ENCODE assay signal across 1 cellular context in the genomic region with DNA sequence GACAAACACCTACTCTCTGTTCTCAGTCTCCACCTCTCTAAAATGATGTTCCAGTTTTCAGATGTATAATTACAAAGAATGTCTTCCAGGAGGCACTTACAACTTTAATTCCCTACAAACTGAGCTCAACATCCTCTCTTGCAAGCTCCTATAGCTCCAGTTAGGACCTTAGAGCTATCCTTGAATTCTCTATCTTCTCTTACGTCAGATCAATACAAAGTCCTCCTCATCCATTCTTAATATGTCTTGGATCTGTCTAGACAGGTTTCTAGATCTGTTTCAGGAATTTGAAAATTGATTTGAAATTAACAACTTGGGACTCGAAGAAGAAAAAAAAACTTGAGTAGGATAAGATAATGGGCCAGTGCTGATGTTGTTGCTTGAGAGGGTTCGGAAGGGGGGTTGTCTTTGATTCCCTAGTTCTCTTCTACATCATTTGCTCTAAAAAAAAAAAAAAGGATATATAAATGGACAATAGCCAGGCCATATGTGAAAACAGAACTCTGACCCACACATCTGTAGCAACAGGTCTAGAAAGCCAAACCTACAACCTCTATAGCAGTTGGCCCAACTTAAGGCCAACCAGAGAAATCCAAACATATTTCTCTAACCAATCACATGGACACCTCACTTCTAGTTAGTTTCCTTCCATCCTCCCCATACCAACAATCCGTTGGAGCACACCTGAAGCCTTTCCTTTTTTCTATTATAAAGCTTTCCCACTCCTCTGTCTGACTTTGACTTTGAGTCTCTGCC.
A peak's percentile ranks its signal among the peaks of the same experiment; 100 is the strongest.
TF ChIP-seq lines count a peak whose summit lies in the region.

No MANE protein-coding gene starts in this region.

TF ChIP-seq in HepG2, 621 proteins besides CTCF, POLR2A, EP300 and RAD21 (continued from another document):
- TF ChIP-seq, protein P1, sequence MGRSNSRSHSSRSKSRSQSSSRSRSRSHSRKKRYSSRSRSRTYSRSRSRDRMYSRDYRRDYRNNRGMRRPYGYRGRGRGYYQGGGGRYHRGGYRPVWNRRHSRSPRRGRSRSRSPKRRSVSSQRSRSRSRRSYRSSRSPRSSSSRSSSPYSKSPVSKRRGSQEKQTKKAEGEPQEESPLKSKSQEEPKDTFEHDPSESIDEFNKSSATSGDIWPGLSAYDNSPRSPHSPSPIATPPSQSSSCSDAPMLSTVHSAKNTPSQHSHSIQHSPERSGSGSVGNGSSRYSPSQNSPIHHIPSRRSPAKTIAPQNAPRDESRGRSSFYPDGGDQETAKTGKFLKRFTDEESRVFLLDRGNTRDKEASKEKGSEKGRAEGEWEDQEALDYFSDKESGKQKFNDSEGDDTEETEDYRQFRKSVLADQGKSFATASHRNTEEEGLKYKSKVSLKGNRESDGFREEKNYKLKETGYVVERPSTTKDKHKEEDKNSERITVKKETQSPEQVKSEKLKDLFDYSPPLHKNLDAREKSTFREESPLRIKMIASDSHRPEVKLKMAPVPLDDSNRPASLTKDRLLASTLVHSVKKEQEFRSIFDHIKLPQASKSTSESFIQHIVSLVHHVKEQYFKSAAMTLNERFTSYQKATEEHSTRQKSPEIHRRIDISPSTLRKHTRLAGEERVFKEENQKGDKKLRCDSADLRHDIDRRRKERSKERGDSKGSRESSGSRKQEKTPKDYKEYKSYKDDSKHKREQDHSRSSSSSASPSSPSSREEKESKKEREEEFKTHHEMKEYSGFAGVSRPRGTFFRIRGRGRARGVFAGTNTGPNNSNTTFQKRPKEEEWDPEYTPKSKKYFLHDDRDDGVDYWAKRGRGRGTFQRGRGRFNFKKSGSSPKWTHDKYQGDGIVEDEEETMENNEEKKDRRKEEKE (IDR thresholded peaks at IDR 0.05), result no peak
- TF ChIP-seq, protein P2, sequence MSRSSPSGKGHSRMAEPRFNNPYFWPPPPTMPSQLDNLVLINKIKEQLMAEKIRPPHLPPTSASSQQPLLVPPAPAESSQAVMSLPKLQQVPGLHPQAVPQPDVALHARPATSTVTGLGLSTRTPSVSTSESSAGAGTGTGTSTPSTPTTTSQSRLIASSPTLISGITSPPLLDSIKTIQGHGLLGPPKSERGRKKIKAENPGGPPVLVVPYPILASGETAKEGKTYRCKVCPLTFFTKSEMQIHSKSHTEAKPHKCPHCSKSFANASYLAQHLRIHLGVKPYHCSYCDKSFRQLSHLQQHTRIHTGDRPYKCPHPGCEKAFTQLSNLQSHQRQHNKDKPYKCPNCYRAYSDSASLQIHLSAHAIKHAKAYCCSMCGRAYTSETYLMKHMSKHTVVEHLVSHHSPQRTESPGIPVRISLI (CRISPR knock-in tag; IDR thresholded peaks at IDR 0.05; ENCODE audit: borderline replicate concordance), result 0 out of 2 replicates have a peak, but pooled peaks have one; percentile 16
- TF ChIP-seq ZSCAN30 (CRISPR knock-in tag; IDR thresholded peaks at IDR 0.05) (0 out of 2 replicates have a peak, but pooled peaks have one; percentile 53), ZNF7 (CRISPR knock-in tag; IDR thresholded peaks at IDR 0.05) (no peak), TAF1 (CRISPR knock-in tag; IDR thresholded peaks at IDR 0.05) (no peak), RNF2 (conservative IDR thresholded peaks at IDR 0.05; ENCODE audit: low read depth) (no peak), ZFP37 (CRISPR knock-in tag; IDR thresholded peaks at IDR 0.05; ENCODE audit: borderline replicate concordance) (no peak), TSC22D2 (CRISPR knock-in tag; IDR thresholded peaks at IDR 0.05; ENCODE audit: borderline replicate concordance) (0 out of 2 replicates have a peak, but pooled peaks have one; percentile 10), CCDC6 (CRISPR knock-in tag; IDR thresholded peaks at IDR 0.05) (no peak), NFYC (CRISPR knock-in tag; IDR thresholded peaks at IDR 0.05) (0 out of 2 replicates have a peak, but pooled peaks have one; percentile 35), RFXAP (CRISPR knock-in tag; IDR thresholded peaks at IDR 0.05; ENCODE audit: borderline replicate concordance) (peak; percentile 65; the same call in 1 of the 2 replicates), CHD4 (IDR thresholded peaks at IDR 0.05; ENCODE audit: borderline replicate concordance, low read length) (0 out of 2 replicates have a peak, but pooled peaks have one; percentile 2), SNAPC2 (CRISPR knock-in tag; IDR thresholded peaks at IDR 0.05) (peak; percentile 5; the same call in 1 of the 2 replicates), WIZ (CRISPR knock-in tag; IDR thresholded peaks at IDR 0.05) (0 out of 2 replicates have a peak, but pooled peaks have one; percentile 53), GATAD1 (CRISPR knock-in tag; IDR thresholded peaks at IDR 0.05) (no peak), MXI1 (IDR thresholded peaks at IDR 0.05; ENCODE audit: borderline replicate concordance, low read depth, low read length) (no peak)
- TF ChIP-seq, protein P3, sequence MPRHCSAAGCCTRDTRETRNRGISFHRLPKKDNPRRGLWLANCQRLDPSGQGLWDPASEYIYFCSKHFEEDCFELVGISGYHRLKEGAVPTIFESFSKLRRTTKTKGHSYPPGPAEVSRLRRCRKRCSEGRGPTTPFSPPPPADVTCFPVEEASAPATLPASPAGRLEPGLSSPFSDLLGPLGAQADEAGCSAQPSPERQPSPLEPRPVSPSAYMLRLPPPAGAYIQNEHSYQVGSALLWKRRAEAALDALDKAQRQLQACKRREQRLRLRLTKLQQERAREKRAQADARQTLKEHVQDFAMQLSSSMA (CRISPR knock-in tag; IDR thresholded peaks at IDR 0.05), result no peak
- TF ChIP-seq, protein P4, sequence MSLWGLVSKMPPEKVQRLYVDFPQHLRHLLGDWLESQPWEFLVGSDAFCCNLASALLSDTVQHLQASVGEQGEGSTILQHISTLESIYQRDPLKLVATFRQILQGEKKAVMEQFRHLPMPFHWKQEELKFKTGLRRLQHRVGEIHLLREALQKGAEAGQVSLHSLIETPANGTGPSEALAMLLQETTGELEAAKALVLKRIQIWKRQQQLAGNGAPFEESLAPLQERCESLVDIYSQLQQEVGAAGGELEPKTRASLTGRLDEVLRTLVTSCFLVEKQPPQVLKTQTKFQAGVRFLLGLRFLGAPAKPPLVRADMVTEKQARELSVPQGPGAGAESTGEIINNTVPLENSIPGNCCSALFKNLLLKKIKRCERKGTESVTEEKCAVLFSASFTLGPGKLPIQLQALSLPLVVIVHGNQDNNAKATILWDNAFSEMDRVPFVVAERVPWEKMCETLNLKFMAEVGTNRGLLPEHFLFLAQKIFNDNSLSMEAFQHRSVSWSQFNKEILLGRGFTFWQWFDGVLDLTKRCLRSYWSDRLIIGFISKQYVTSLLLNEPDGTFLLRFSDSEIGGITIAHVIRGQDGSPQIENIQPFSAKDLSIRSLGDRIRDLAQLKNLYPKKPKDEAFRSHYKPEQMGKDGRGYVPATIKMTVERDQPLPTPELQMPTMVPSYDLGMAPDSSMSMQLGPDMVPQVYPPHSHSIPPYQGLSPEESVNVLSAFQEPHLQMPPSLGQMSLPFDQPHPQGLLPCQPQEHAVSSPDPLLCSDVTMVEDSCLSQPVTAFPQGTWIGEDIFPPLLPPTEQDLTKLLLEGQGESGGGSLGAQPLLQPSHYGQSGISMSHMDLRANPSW (CRISPR knock-in tag; IDR thresholded peaks at IDR 0.05; ENCODE audit: borderline replicate concordance), result 0 out of 2 replicates have a peak, but pooled peaks have one; percentile 15
- TF ChIP-seq, protein P5, sequence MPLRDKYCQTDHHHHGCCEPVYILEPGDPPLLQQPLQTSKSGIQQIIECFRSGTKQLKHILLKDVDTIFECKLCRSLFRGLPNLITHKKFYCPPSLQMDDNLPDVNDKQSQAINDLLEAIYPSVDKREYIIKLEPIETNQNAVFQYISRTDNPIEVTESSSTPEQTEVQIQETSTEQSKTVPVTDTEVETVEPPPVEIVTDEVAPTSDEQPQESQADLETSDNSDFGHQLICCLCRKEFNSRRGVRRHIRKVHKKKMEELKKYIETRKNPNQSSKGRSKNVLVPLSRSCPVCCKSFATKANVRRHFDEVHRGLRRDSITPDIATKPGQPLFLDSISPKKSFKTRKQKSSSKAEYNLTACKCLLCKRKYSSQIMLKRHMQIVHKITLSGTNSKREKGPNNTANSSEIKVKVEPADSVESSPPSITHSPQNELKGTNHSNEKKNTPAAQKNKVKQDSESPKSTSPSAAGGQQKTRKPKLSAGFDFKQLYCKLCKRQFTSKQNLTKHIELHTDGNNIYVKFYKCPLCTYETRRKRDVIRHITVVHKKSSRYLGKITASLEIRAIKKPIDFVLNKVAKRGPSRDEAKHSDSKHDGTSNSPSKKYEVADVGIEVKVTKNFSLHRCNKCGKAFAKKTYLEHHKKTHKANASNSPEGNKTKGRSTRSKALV (CRISPR knock-in tag; IDR thresholded peaks at IDR 0.05), result no peak
- TF ChIP-seq, protein P6, sequence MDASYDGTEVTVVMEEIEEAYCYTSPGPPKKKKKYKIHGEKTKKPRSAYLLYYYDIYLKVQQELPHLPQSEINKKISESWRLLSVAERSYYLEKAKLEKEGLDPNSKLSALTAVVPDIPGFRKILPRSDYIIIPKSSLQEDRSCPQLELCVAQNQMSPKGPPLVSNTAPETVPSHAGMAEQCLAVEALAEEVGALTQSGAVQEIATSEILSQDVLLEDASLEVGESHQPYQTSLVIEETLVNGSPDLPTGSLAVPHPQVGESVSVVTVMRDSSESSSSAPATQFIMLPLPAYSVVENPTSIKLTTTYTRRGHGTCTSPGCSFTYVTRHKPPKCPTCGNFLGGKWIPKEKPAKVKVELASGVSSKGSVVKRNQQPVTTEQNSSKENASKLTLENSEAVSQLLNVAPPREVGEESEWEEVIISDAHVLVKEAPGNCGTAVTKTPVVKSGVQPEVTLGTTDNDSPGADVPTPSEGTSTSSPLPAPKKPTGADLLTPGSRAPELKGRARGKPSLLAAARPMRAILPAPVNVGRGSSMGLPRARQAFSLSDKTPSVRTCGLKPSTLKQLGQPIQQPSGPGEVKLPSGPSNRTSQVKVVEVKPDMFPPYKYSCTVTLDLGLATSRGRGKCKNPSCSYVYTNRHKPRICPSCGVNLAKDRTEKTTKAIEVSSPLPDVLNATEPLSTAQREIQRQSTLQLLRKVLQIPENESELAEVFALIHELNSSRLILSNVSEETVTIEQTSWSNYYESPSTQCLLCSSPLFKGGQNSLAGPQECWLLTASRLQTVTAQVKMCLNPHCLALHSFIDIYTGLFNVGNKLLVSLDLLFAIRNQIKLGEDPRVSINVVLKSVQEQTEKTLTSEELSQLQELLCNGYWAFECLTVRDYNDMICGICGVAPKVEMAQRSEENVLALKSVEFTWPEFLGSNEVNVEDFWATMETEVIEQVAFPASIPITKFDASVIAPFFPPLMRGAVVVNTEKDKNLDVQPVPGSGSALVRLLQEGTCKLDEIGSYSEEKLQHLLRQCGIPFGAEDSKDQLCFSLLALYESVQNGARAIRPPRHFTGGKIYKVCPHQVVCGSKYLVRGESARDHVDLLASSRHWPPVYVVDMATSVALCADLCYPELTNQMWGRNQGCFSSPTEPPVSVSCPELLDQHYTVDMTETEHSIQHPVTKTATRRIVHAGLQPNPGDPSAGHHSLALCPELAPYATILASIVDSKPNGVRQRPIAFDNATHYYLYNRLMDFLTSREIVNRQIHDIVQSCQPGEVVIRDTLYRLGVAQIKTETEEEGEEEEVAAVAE (CRISPR knock-in tag; IDR thresholded peaks at IDR 0.05; ENCODE audit: borderline replicate concordance), result peak; percentile 94
- TF ChIP-seq, protein P7, sequence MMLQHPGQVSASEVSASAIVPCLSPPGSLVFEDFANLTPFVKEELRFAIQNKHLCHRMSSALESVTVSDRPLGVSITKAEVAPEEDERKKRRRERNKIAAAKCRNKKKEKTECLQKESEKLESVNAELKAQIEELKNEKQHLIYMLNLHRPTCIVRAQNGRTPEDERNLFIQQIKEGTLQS (CRISPR knock-in tag; IDR thresholded peaks at IDR 0.05), result no peak
- TF ChIP-seq, protein P8, sequence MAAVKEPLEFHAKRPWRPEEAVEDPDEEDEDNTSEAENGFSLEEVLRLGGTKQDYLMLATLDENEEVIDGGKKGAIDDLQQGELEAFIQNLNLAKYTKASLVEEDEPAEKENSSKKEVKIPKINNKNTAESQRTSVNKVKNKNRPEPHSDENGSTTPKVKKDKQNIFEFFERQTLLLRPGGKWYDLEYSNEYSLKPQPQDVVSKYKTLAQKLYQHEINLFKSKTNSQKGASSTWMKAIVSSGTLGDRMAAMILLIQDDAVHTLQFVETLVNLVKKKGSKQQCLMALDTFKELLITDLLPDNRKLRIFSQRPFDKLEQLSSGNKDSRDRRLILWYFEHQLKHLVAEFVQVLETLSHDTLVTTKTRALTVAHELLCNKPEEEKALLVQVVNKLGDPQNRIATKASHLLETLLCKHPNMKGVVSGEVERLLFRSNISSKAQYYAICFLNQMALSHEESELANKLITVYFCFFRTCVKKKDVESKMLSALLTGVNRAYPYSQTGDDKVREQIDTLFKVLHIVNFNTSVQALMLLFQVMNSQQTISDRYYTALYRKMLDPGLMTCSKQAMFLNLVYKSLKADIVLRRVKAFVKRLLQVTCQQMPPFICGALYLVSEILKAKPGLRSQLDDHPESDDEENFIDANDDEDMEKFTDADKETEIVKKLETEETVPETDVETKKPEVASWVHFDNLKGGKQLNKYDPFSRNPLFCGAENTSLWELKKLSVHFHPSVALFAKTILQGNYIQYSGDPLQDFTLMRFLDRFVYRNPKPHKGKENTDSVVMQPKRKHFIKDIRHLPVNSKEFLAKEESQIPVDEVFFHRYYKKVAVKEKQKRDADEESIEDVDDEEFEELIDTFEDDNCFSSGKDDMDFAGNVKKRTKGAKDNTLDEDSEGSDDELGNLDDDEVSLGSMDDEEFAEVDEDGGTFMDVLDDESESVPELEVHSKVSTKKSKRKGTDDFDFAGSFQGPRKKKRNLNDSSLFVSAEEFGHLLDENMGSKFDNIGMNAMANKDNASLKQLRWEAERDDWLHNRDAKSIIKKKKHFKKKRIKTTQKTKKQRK (IDR thresholded peaks at IDR 0.05; ENCODE audit: low read length), result no peak
TF ChIP-seq in HepG2: peak in this region for 24.
